ENCODE assay signal across 8 cellular contexts in the genomic region with DNA sequence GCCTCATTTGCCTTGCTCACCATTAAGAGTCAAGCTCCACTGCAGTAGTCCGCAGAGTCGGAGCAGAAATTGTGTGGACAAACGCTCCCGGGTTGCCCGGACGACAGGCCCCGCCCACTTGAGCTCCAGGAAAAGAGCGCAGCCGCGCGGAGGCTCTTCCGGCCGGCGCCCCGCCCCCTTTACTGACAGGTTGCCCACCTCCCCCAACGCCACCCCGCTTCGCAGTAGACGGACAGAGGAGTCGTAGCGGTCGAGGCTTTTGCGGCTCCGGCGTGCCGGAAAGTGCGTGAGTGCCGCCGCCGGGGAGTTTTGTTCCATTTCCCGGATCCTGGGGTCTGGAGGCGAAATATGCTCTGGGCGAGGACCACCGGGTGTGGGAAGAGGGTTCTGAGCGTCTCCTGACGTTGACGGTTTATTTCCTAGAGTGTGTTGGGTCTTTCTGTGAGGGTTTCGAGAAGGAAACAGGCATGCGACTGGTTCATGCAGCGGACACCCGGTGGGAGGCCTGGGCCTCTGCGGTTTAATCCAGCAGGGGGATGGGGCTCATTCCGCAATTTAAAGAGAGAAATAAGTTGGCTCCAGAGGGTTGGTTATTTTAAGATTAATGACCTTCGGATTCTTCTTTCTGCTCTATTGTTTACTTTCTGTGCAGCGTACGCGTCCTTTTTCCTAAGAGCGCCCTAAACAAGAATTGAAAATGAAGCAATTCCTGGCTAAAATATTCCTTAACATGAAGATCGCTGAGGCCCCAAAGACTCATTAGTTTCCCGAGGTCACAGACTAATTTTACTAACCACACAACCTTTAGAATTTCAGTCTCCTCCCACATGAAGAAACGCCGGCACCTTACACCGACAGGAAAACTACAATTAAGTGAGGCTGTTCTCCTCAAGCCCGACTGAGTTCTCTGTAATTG. TPM values are rescaled to one million over a fixed set of nuclear protein-coding genes. Genes with fewer than 3 reads are reported as not detected.
DNase-seq lines count a peak whose midpoint lies in the region; ATAC-seq and TF ChIP-seq lines count a peak whose summit lies in the region.

A gene with protein sequence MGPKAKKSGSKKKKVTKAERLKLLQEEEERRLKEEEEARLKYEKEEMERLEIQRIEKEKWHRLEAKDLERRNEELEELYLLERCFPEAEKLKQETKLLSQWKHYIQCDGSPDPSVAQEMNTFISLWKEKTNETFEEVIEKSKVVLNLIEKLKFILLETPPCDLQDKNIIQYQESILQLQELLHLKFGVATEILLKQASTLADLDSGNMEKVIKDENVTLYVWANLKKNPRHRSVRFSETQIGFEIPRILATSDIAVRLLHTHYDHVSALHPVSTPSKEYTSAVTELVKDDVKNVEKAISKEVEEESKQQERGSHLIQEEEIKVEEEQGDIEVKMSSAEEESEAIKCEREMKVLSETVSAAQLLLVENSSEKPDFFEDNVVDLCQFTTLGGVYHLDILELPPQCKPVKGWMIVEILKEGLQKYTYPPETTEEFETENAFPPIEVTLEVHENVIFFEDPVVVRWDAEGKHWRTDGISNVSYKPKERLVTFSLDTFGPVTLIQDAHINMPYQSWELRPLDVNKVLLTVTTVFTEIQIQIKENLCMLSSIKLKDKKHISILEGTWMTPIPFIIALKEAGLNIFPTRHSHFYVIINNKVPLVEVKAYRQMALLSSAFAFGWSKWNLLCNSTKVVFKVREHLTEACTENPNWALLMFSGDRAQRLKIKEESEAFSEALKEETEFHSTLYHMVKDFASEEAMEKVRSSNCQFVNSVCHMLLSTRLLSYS (minus strand): TSS at position 105 of the 916 bp plus-strand sequence. CDS start 82 bp downstream, at position 23.
A gene with protein sequence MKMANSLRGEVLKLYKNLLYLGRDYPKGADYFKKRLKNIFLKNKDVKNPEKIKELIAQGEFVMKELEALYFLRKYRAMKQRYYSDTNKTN (plus strand): TSS at position 182 of the 916 bp plus-strand sequence. CDS start 8,720 bp downstream, outside the sequence.

- H3K27ac Mint-ChIP-seq in activated naive CD8-positive, alpha-beta T cell treated with anti-CD3 and anti-CD28 coated beads, Interleukin-2, amount 10 ng/mL, durations not matched to agents 7 days and 5 days, result peak within 1 kb of the TSS; percentile 93

- intact Hi-C loops in head of caudate nucleus (cut with DNase I), result no loop called here

- ATAC-seq in HG02678 (IDR thresholded peaks at IDR 0.05; ENCODE audit: unreplicated experiment) (peak; percentile 96), thoracic aorta (ENCODE audit: insufficient number of reproducible peaks, low FRiP score, low read depth) (peak; percentile 88)
- peak; percentile 96 for ATAC-seq in activated naive CD8-positive, alpha-beta T cell treated with anti-CD3 and anti-CD28 coated beads, Interleukin-2, amount 10 ng/mL, durations not matched to agents 7 days and 5 days (ENCODE audit: low read depth)

- peak within 1 kb of the TSS; percentile 95 for H2AFZ ChIP-seq in osteoblast (ENCODE audit: low read length)

- H3K27me3 ChIP-seq in osteoblast (ENCODE audit: insufficient read depth, low read length) (no peaks in the 10 kb centered on the region), thoracic aorta (replicated peaks; ENCODE audit: insufficient read depth) (no peaks in the 10 kb centered on the region)

- H3K36me3 ChIP-seq in osteoblast (ENCODE audit: insufficient read depth, low read length), result no peaks in the 10 kb centered on the region
- H3K36me3 ChIP-seq in thoracic aorta, result no peaks in the 10 kb centered on the region

- DNase-seq in GM12864 (ENCODE audit: low read depth), result peak; percentile 78
- peak; percentile 98 for DNase-seq in NCI-H1105 treated with DMSO at 0.1 percent for 48 hours (lab: John Stamatoyannopoulos, UW)
- DNase-seq in SKM-1 treated with dmso at 0.1 percent for 144 hours (lab: John Stamatoyannopoulos, UW; ENCODE audit: unreplicated experiment), result peak; percentile 83
- DNase-seq in activated naive CD8-positive, alpha-beta T cell treated with anti-CD3 and anti-CD28 coated beads, Interleukin-2, amount 10 ng/mL, durations not matched to agents 7 days and 5 days, result peak; percentile 97
- DNase-seq in head of caudate nucleus, result peak; percentile 90 to 98 (median 94)
- peak; percentile 95 for DNase-seq in osteoblast (ENCODE audit: insufficient read length, low spot score, missing footprints)
- peak; percentile 95 for DNase-seq in thoracic aorta (ENCODE audit: low spot score)

- no peaks in the 10 kb centered on the region for H3K9me3 Mint-ChIP-seq in activated naive CD8-positive, alpha-beta T cell treated with anti-CD3 and anti-CD28 coated beads, Interleukin-2, amount 10 ng/mL, durations not matched to agents 7 days and 5 days

- peak within 1 kb of the TSS; percentile 95 for H3K4me3 Mint-ChIP-seq in activated naive CD8-positive, alpha-beta T cell treated with anti-CD3 and anti-CD28 coated beads, Interleukin-2, amount 10 ng/mL, durations not matched to agents 7 days and 5 days

- TF ChIP-seq CTCF in GM12864 (IDR thresholded peaks at IDR 0.05; ENCODE audit: low read depth, low read length, missing control alignments) (no peak), osteoblast (IDR thresholded peaks at IDR 0.05; ENCODE audit: extremely low read depth, low read depth, low read length) (no peak), thoracic aorta (IDR thresholded peaks at IDR 0.05) (peak; percentile 9)

- POLR2A ChIA-PET in activated naive CD8-positive, alpha-beta T cell treated with anti-CD3 and anti-CD28 coated beads, Interleukin-2, amount 10 ng/mL, durations not matched to agents 7 days and 5 days (lab: Charles Lee), result interaction anchor here (0.6 to 1.3 kb wide), 8 partner anchors 9 to 192 kb away, joined by 3 to 8 read pairs (median 4); a partner anchor contains a TSS

- H3K79me2 ChIP-seq in osteoblast (ENCODE audit: insufficient read depth, low read length), result peaks cover 12% of the 10 kb centered on the region

- H3K27ac ChIP-seq in osteoblast (ENCODE audit: low read depth, low read length) (peak within 1 kb of the TSS; percentile 88), thoracic aorta (peak within 1 kb of the TSS; percentile 94)

- peak within 1 kb of the TSS; percentile 98 for H3K4me2 ChIP-seq in osteoblast (ENCODE audit: insufficient read depth, low read length)

- H3K36me3 Mint-ChIP-seq in activated naive CD8-positive, alpha-beta T cell treated with anti-CD3 and anti-CD28 coated beads, Interleukin-2, amount 10 ng/mL, durations not matched to agents 7 days and 5 days, result peaks cover 5% of the 10 kb centered on the region

- no peaks in the 10 kb centered on the region for H4K20me1 ChIP-seq in osteoblast (ENCODE audit: insufficient read depth, low read length)

- peaks cover 2% of the 10 kb centered on the region for H3K27me3 Mint-ChIP-seq in activated naive CD8-positive, alpha-beta T cell treated with anti-CD3 and anti-CD28 coated beads, Interleukin-2, amount 10 ng/mL, durations not matched to agents 7 days and 5 days

- H3K4me1 Mint-ChIP-seq in activated naive CD8-positive, alpha-beta T cell treated with anti-CD3 and anti-CD28 coated beads, Interleukin-2, amount 10 ng/mL, durations not matched to agents 7 days and 5 days, result peaks cover 16% of the 10 kb centered on the region

- no peaks in the 10 kb centered on the region for H3K9me3 ChIP-seq in osteoblast (ENCODE audit: low read depth, low read length)
- H3K9me3 ChIP-seq in thoracic aorta, result no peaks in the 10 kb centered on the region

- H3K4me1 ChIP-seq in osteoblast (ENCODE audit: insufficient read depth, low read length), result peaks cover 15% of the 10 kb centered on the region
- peaks cover 10 to 11% of the 10 kb centered on the region in 2 donors for H3K4me1 ChIP-seq in thoracic aorta (ENCODE audit: control insufficient read depth in 1 of 2, low read depth in 2 of 2)

- H3K4me3 ChIP-seq in GM12864 (ENCODE audit: low read depth, low read length) (peak within 1 kb of the TSS; percentile 54), osteoblast (ENCODE audit: insufficient read depth, low read length) (peak within 1 kb of the TSS; percentile 81), thoracic aorta (peak within 1 kb of the TSS; percentile 92)

RNA-seq across cellular contexts. Expression of the first gene that starts in this region (rescaled TPM):
- under 1 TPM in 1 of 2 experiments, not detected in 1; 0.14 TPM for total RNA-seq in activated naive CD8-positive, alpha-beta T cell treated with anti-CD3 and anti-CD28 coated beads, Interleukin-2, amount 10 ng/mL, durations not matched to agents 7 days and 5 days
- total RNA-seq in osteoblast (0.29 and 0.36 TPM in 2 replicates), thoracic aorta (not detected)

RNA-seq across cellular contexts. Expression of the second gene that starts in this region (rescaled TPM):
- 10 to 100 TPM; 16.2 to 17.9 TPM for total RNA-seq in activated naive CD8-positive, alpha-beta T cell treated with anti-CD3 and anti-CD28 coated beads, Interleukin-2, amount 10 ng/mL, durations not matched to agents 7 days and 5 days
- total RNA-seq in osteoblast (27.9 and 28.0 TPM in 2 replicates), thoracic aorta (10 to 100 TPM; 21.8 to 39.1 TPM)

Comparison
In these comparisons a context has a peak if more than half of its experiments do, and no peak if none do; other contexts are left out.
1. Peak in every context shown above with its lines: DNase-seq, ATAC-seq, H3K4me3 ChIP-seq and H3K27ac ChIP-seq.